In the genomic region with DNA sequence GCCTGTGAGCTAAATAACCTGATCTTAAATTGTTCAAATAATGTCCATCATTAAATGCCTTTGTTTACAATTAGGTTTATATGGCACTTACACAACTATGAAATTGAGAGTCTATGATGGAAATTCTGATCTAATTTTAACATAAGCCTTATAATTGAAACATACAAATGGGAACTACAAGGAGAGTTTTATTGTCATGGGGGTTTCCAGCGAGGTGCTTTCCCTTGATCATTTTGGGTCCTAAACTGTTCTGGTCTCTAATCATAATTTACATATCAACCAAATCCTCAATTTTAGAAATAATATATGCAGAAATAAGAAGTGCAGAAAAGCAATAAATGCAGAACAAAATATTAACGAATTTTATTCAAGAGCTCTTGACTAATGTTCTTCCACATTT, we compare ENCODE assay signal across 24 cellular contexts. TPM values are rescaled to one million over a fixed set of nuclear protein-coding genes. Genes with fewer than 3 reads are reported as not detected.
DNase-seq lines count a peak whose midpoint lies in the region; ATAC-seq and TF ChIP-seq lines count a peak whose summit lies in the region.
"Had no signal": no experiment of that assay in that cellular context is flagged by ENCODE, and none has a peak within 500 bp of the region (broad histone marks: within the 10 kb centered on the region; RNA-seq: fewer than 3 reads in every experiment).

No MANE protein-coding gene starts in this region.

- no peaks in the 10 kb centered on the region for H3K9me3 Mint-ChIP-seq in naive B cell
- no peaks in the 10 kb centered on the region for H3K9me3 Mint-ChIP-seq in activated T-helper 17 cell treated with anti-CD3 and anti-CD28 coated beads, Interleukin-2, amount 50 U/mL, for 72 hours

- H2AFZ ChIP-seq in OCI-LY3 (ENCODE audit: low read depth, low read length) (no peak overlapping the region), Karpas-422 (ENCODE audit: low read length) (no peak overlapping the region)

- peak overlapping the region; percentile 39 to 94 (median 81) for H3K4me3 Mint-ChIP-seq in naive B cell
- no peak overlapping the region for H3K4me3 Mint-ChIP-seq in activated T-helper 17 cell treated with anti-CD3 and anti-CD28 coated beads, Interleukin-2, amount 50 U/mL, for 72 hours
- H3K4me3 Mint-ChIP-seq: CD4-positive, CD25-positive, alpha-beta regulatory T cell had no signal

- H3K9ac ChIP-seq in OCI-LY3 (ENCODE audit: low read length) (peak overlapping the region; percentile 46), Karpas-422 (ENCODE audit: low read length) (no peak overlapping the region)

- H3K4me2 ChIP-seq in OCI-LY3 (ENCODE audit: low read length) (peak overlapping the region; percentile 81), Karpas-422 (ENCODE audit: low read depth, low read length, poor library complexity, severe bottlenecking) (no peak overlapping the region)

- H3K36me3 ChIP-seq in OCI-LY3 (replicated peaks; ENCODE audit: low read depth, low read length): no peaks in the 10 kb centered on the region
- no peaks in the 10 kb centered on the region for H3K36me3 ChIP-seq in Karpas-422 (ENCODE audit: insufficient read depth, low read length)
- H3K36me3 ChIP-seq: breast epithelium, heart right ventricle, neutrophil had no signal

- peak overlapping the region in 5 of 6 donors; percentile 96 to 99 (median 98) for H3K27ac Mint-ChIP-seq in naive B cell
- H3K27ac Mint-ChIP-seq in activated T-helper 17 cell treated with anti-CD3 and anti-CD28 coated beads, Interleukin-2, amount 50 U/mL, for 72 hours: no peak overlapping the region
- H3K27ac Mint-ChIP-seq: CD4-positive, CD25-positive, alpha-beta regulatory T cell had no signal

- peak overlapping the region; percentile 2 for H3K4me3 ChIP-seq in GM12865 (ENCODE audit: low read depth, low read length)
- H3K4me3 ChIP-seq in OCI-LY3 (ENCODE audit: low read length): peak overlapping the region; percentile 61
- H3K4me3 ChIP-seq in Karpas-422 (ENCODE audit: low read length): no peak overlapping the region
- H3K4me3 ChIP-seq: breast epithelium, heart right ventricle, skin epidermis had no signal

- H3K9me3 ChIP-seq in OCI-LY3 (ENCODE audit: insufficient read depth, low read length) (no peaks in the 10 kb centered on the region), Karpas-422 (ENCODE audit: low read length) (no peaks in the 10 kb centered on the region)
- H3K9me3 ChIP-seq: breast epithelium, heart right ventricle, neutrophil had no signal

- H3K27me3 Mint-ChIP-seq in naive B cell: no peaks in the 10 kb centered on the region
- H3K27me3 Mint-ChIP-seq in activated T-helper 17 cell treated with anti-CD3 and anti-CD28 coated beads, Interleukin-2, amount 50 U/mL, for 72 hours: no peaks in the 10 kb centered on the region

- TF ChIP-seq CTCF in GM12865 (IDR thresholded peaks at IDR 0.05; ENCODE audit: insufficient read depth, low read depth, low read length, missing control alignments): no peak
- no peak for TF ChIP-seq CTCF in OCI-LY3 (IDR thresholded peaks at IDR 0.05; ENCODE audit: low read depth, low read length)

- peak overlapping the region; percentile 86 for H3K27ac ChIP-seq in OCI-LY3 (ENCODE audit: low read length)
- H3K27ac ChIP-seq in Karpas-422 (ENCODE audit: low read length): no peak overlapping the region
- H3K27ac ChIP-seq: breast epithelium, heart right ventricle, neutrophil had no signal

- H3K27me3 ChIP-seq in OCI-LY3 (ENCODE audit: low read depth, low read length) (no peaks in the 10 kb centered on the region), Karpas-422 (ENCODE audit: low read length) (no peaks in the 10 kb centered on the region)
- H3K27me3 ChIP-seq: breast epithelium, heart right ventricle had no signal

- DNase-seq in GM12865 (ENCODE audit: low read depth) (no peak), naive B cell (peak; percentile 79), Karpas-422 (no peak)
- DNase-seq: activated CD4-positive, alpha-beta T cell treated with anti-CD3 and anti-CD28 coated beads, Interleukin-2, amount 50 U/mL, for 1 hour; activated CD8-positive, alpha-beta memory T cell treated with anti-CD3 and anti-CD28 coated beads, Interleukin-2, amount 50 U/mL, for 4 hours; amygdala; CD4-positive, CD25-positive, alpha-beta regulatory T cell; effector CD8-positive, alpha-beta T cell; erythroblast; H7; heart right ventricle; left cardiac atrium; NCI-H1048; NCI-H1930; RPMI8226; stimulated activated naive CD4-positive, alpha-beta T cell; T-helper 2 cell had no signal

- no peaks in the 10 kb centered on the region for H3K9me2 ChIP-seq in Karpas-422 (replicated peaks; ENCODE audit: insufficient read depth, low read length)

- H3K4me1 Mint-ChIP-seq in naive B cell: peaks cover 27 to 62% (median 52%) of the 10 kb centered on the region in 3 donors
- H3K4me1 Mint-ChIP-seq in activated T-helper 17 cell treated with anti-CD3 and anti-CD28 coated beads, Interleukin-2, amount 50 U/mL, for 72 hours: peaks cover 10% of the 10 kb centered on the region

- H3K79me2 ChIP-seq in OCI-LY3 (ENCODE audit: low read length) (peaks cover 86% of the 10 kb centered on the region), Karpas-422 (ENCODE audit: low read length) (no peaks in the 10 kb centered on the region)

- H3K4me1 ChIP-seq in OCI-LY3 (ENCODE audit: low read length): peaks cover 77% of the 10 kb centered on the region
- no peaks in the 10 kb centered on the region for H3K4me1 ChIP-seq in Karpas-422 (ENCODE audit: low read length)
- H3K4me1 ChIP-seq: breast epithelium had no signal

- H3K36me3 Mint-ChIP-seq in naive B cell: peaks cover 0 to 4% of the 10 kb centered on the region in 2 donors
- no peaks in the 10 kb centered on the region for H3K36me3 Mint-ChIP-seq in activated T-helper 17 cell treated with anti-CD3 and anti-CD28 coated beads, Interleukin-2, amount 50 U/mL, for 72 hours (ENCODE audit: low read depth)
- H3K36me3 Mint-ChIP-seq: CD4-positive, CD25-positive, alpha-beta regulatory T cell had no signal

- H4K20me1 ChIP-seq in OCI-LY3 (ENCODE audit: insufficient read depth, low read length): no peaks in the 10 kb centered on the region
- no peaks in the 10 kb centered on the region for H4K20me1 ChIP-seq in Karpas-422 (ENCODE audit: insufficient read depth, low read depth, low read length)

- ATAC-seq in GM19351 (IDR thresholded peaks at IDR 0.05; ENCODE audit: unreplicated experiment): peak; percentile 35
- peak; percentile 83 to 87 for ATAC-seq in naive B cell (ENCODE audit: low read depth in 2 of 2)
- no peak for ATAC-seq in activated T-helper 17 cell treated with anti-CD3 and anti-CD28 coated beads, Interleukin-2, amount 50 U/mL, for 72 hours (replicated peaks)
- ATAC-seq in GM19324 (IDR thresholded peaks at IDR 0.05; ENCODE audit: low FRiP score, unreplicated experiment): no peak
- ATAC-seq: left cardiac atrium had no signal

RNA-seq across cellular contexts. Expression of gene RRAS2, which starts 44.9 kb away (rescaled TPM):
- polyA plus RNA-seq in naive B cell (ENCODE audit: low read depth in 6 of 6): 100 to 1,000 TPM in 4 of 6 donors, 10 to 100 TPM in 2; 95.9 to 155 (median 118) TPM
- 10 to 100 TPM; 35.4 to 41.0 TPM for total RNA-seq in activated T-helper 17 cell treated with anti-CD3 and anti-CD28 coated beads, Interleukin-2, amount 50 U/mL, for 72 hours
- 0.87 and 2.5 TPM in 2 replicates for total RNA-seq in Karpas-422 (2014; rRNA removed; shearing (Covaris generic); ENCODE audit: low replicate concordance)

Comparison
In these comparisons a context has a peak if more than half of its experiments do, and no peak if none do; other contexts are left out.
1. ATAC-seq: peak in GM19351 (single experiment) and naive B cell (2 of 2); none in activated T-helper 17 cell treated with anti-CD3 and anti-CD28 coated beads, Interleukin-2, amount 50 U/mL, for 72 hours (single experiment) and GM19324 (single experiment).
2. RNA of gene RRAS2, which starts 44.9 kb away (total RNA-seq): 35.4 to 41.0 TPM in activated T-helper 17 cell treated with anti-CD3 and anti-CD28 coated beads, Interleukin-2, amount 50 U/mL, for 72 hours; 0.87 to 2.5 TPM in Karpas-422; every median in the first group is over 10 times any median in the second.